Comparison of ENCODE assay signal across 19 cellular contexts in genomic region chr4:52704676-52705075, GRCh38. TPM values are rescaled to one million over a fixed set of nuclear protein-coding genes. Genes with fewer than 3 reads are reported as not detected.
"Had no signal": no experiment of that assay in that cellular context is flagged by ENCODE, and none has a peak within 500 bp of the region (broad histone marks: within the 10 kb centered on the region; RNA-seq: fewer than 3 reads in every experiment).

No MANE protein-coding gene starts in this region.

- DNase-seq: activated CD4-positive, alpha-beta T cell treated with anti-CD3 and anti-CD28 coated beads, Interleukin-2, amount 10 ng/mL, durations not matched to agents 24 days and 14 days; activated CD8-positive, alpha-beta memory T cell treated with anti-CD3 and anti-CD28 coated beads, Interleukin-2, amount 10 ng/mL, durations not matched to agents 7 days and 5 days; activated CD8-positive, alpha-beta T cell treated with anti-CD3 and anti-CD28 coated beads for 36 hours; activated gamma-delta T cell; activated naive CD4-positive, alpha-beta T cell treated with anti-CD3 and anti-CD28 coated beads, Interleukin-2, amount 50 U/mL, for 16 hours; activated naive CD8-positive, alpha-beta T cell treated with anti-CD3 and anti-CD28 coated beads, Interleukin-2, amount 50 U/mL, for 24 hours; activated T-cell treated with anti-CD3 and anti-CD28 coated beads for 4 hours; effector CD4-positive, alpha-beta T cell; erythroblast; head of caudate nucleus; pancreas; psoas muscle; right cardiac atrium; stimulated activated CD4-positive, alpha-beta T cell treated with anti-CD3 and anti-CD28 coated beads, Interleukin-4, amount 100 ng/mL, for 24 hours; stimulated activated naive CD4-positive, alpha-beta T cell treated with Interleukin-2 at 50 U/mL for 16 hours; thyroid gland had no signal

- ATAC-seq: activated CD4-positive, CD25-positive, alpha-beta regulatory T cell treated with anti-CD3 and anti-CD28 coated beads, Interleukin-2, amount 50 U/mL, for 24 hours; activated CD8-positive, alpha-beta memory T cell treated with anti-CD3 and anti-CD28 coated beads, Interleukin-2, amount 10 ng/mL, durations not matched to agents 7 days and 5 days; activated CD8-positive, alpha-beta T cell treated with anti-CD3 and anti-CD28 coated beads for 36 hours; activated naive CD8-positive, alpha-beta T cell treated with anti-CD3 and anti-CD28 coated beads, Interleukin-2, amount 50 U/mL, for 24 hours; gastroesophageal sphincter; pancreas; psoas muscle; right cardiac atrium had no signal

RNA-seq across cellular contexts. Expression of gene ERVMER34-1, which starts 46.5 kb away (rescaled TPM):
- total RNA-seq: activated CD8-positive, alpha-beta memory T cell treated with anti-CD3 and anti-CD28 coated beads, Interleukin-2, amount 10 ng/mL, durations not matched to agents 7 days and 5 days; psoas muscle; T-helper 2 cell treated with Interferon-gamma antibody and Interleukin-4, amounts not matched to agents 100 ng/mL and 5 ng/mL, for 36 hours had no signal
